Comparison of ENCODE assay signal across 8 cellular contexts in genomic region chr7:44072364-44073231, GRCh38. TPM values are rescaled to one million over a fixed set of nuclear protein-coding genes. Genes with fewer than 3 reads are reported as not detected.
DNase-seq lines count a peak whose midpoint lies in the region; ATAC-seq and TF ChIP-seq lines count a peak whose summit lies in the region.

No MANE protein-coding gene starts in this region.

- CTCF ChIA-PET in A673 (lab: Charles Lee), result interaction anchor here (0.6 kb wide), 1 partner anchor 123 kb away, joined by 3 read pairs; no protein-coding TSS in a partner anchor

- POLR2A ChIA-PET in A673 (lab: Charles Lee; ENCODE audit: low non-redundant PET), result no interaction called here

- H3K27me3 Mint-ChIP-seq in nephron progenitor cell (ENCODE audit: low read depth, poor library complexity), result no peaks in the 10 kb centered on the region

- H3K4me1 ChIP-seq in A673 (ENCODE audit: insufficient read depth, low read length, poor library complexity, severe bottlenecking) (no peaks in the 10 kb centered on the region), fibroblast of lung (ENCODE audit: control insufficient read depth, extremely low read depth, insufficient read depth, low read length) (peaks cover 2% of the 10 kb centered on the region)

- H4K20me1 ChIP-seq in fibroblast of lung (ENCODE audit: control insufficient read depth, extremely low read depth, insufficient read depth, low read length), result no peaks in the 10 kb centered on the region

- H3K27ac ChIP-seq in A673 (ENCODE audit: low read depth, low read length, poor library complexity, severe bottlenecking) (no peak overlapping the region), fibroblast of lung (ENCODE audit: insufficient read depth, low read length) (no peak overlapping the region)

- peak; percentile 73 for TF ChIP-seq CTCF in A673 (conservative IDR thresholded peaks at IDR 0.05; ENCODE audit: low read depth, low read length)
- TF ChIP-seq CTCF in GM12864 (IDR thresholded peaks at IDR 0.05; ENCODE audit: low read depth, low read length, missing control alignments), result peak; percentile 64
- peak; percentile 83 to 85 for TF ChIP-seq CTCF in fibroblast of lung (conservative IDR thresholded peaks at IDR 0.05 in 1 of 2, IDR thresholded peaks at IDR 0.05 in 1 of 2; ENCODE audit: low read depth in 1 of 2, low read length in 2 of 2)
- TF ChIP-seq CTCF in nephron progenitor cell (IDR thresholded peaks at IDR 0.05), result peak; percentile 61

- no peaks in the 10 kb centered on the region for H3K79me2 ChIP-seq in fibroblast of lung (ENCODE audit: control insufficient read depth, insufficient read depth, low read length)

- H3K36me3 ChIP-seq in A673 (ENCODE audit: insufficient read depth, low read length, poor library complexity, severe bottlenecking) (peaks cover 13% of the 10 kb centered on the region), fibroblast of lung (ENCODE audit: control insufficient read depth, insufficient read depth, low read length) (peaks cover 10% of the 10 kb centered on the region)

- intact Hi-C loops in A673 (cut with micrococcal nuclease; ENCODE audit: unreplicated experiment), result loop anchor here (5.0 kb wide), 1 partner anchor 125 kb away; no protein-coding TSS in a partner anchor

- no peaks in the 10 kb centered on the region for H3K9me3 Mint-ChIP-seq in nephron progenitor cell

- ATAC-seq in GM18511 (IDR thresholded peaks at IDR 0.05; ENCODE audit: unreplicated experiment) (no peak), GM21717 (IDR thresholded peaks at IDR 0.05; ENCODE audit: unreplicated experiment) (no peak)

- peaks cover 21% of the 10 kb centered on the region for H3K4me1 Mint-ChIP-seq in nephron progenitor cell

- H2AFZ ChIP-seq in fibroblast of lung (ENCODE audit: low read length), result no peak overlapping the region

- H3K27me3 ChIP-seq in A673 (replicated peaks; ENCODE audit: insufficient read depth, low read depth, low read length, poor library complexity) (no peaks in the 10 kb centered on the region), fibroblast of lung (ENCODE audit: control insufficient read depth, insufficient read depth, low read length) (no peaks in the 10 kb centered on the region)

- H3K4me3 Mint-ChIP-seq in nephron progenitor cell, result no peak overlapping the region

- no peak overlapping the region for H3K9ac ChIP-seq in fibroblast of lung (ENCODE audit: insufficient read depth, low read length)

- DNase-seq in A673 (ENCODE audit: low spot score) (peak; percentile 74), GM12864 (ENCODE audit: low read depth) (no peak), NCI-H345 (lab: John Stamatoyannopoulos, UW) (peak; percentile 39), activated T-cell treated with anti-CD3 and anti-CD28 coated beads for 48 hours (ENCODE audit: low read depth) (peak; percentile 34), fibroblast of lung (ENCODE audit: low read depth in 2 of 2) (peak; percentile 78 to 82), nephron progenitor cell (peak; percentile 69)

- H3K36me3 Mint-ChIP-seq in nephron progenitor cell (ENCODE audit: low read depth), result peaks cover 30% of the 10 kb centered on the region

- peak overlapping the region; percentile 57 for H3K27ac Mint-ChIP-seq in nephron progenitor cell

- no peaks in the 10 kb centered on the region for H3K9me3 ChIP-seq in A673 (ENCODE audit: low read depth, low read length, poor library complexity, severe bottlenecking)
- no peaks in the 10 kb centered on the region for H3K9me3 ChIP-seq in fibroblast of lung (ENCODE audit: control insufficient read depth, insufficient read depth, low read depth, low read length)

- H3K4me3 ChIP-seq in A673 (ENCODE audit: low read depth, low read length, poor library complexity, severe bottlenecking) (no peak overlapping the region), GM12864 (ENCODE audit: low read depth, low read length) (no peak overlapping the region), fibroblast of lung (replicated peaks in 1 of 4; ENCODE audit: control extremely low read depth in 1 of 4, insufficient read depth in 1 of 4, low read depth in 3 of 4, low read length in 4 of 4) (no peak overlapping the region)

- no TSS peak for BruUV-seq in A673 (replicated peaks; lab: Mats Ljungman, UMichigan)

- no peak overlapping the region for H3K4me2 ChIP-seq in fibroblast of lung (ENCODE audit: extremely low read depth, insufficient read depth, low read length)

RNA-seq across cellular contexts. Expression of gene PGAM2, which starts 7.2 kb away (rescaled TPM):
- total RNA-seq in A673 (2021), result not detected in 2 replicates
- total RNA-seq in fibroblast of lung, result 0.26 and 0.33 TPM in 2 replicates
- polyA plus RNA-seq in fibroblast of lung, result not detected in 2 replicates
- polyA plus RNA-seq in fibroblast of lung (2012), result 0.18 TPM in 1 of 2 replicates, not detected in the other
- polyA minus RNA-seq in fibroblast of lung (ENCODE audit: low replicate concordance), result not detected in 2 replicates

RNA-seq across cellular contexts. Expression of gene POLM, which starts 9.7 kb away (rescaled TPM):
- 9.6 and 12.8 TPM in 2 replicates for total RNA-seq in A673 (2021)
- total RNA-seq in fibroblast of lung, result 11.0 and 12.7 TPM in 2 replicates
- polyA plus RNA-seq in fibroblast of lung, result 4.9 and 5.9 TPM in 2 replicates
- polyA plus RNA-seq in fibroblast of lung (2012), result 5.7 and 7.1 TPM in 2 replicates
- polyA minus RNA-seq in fibroblast of lung (ENCODE audit: low replicate concordance), result 13.0 and 18.5 TPM in 2 replicates

RNA-seq across cellular contexts. Expression of gene DBNL, which starts 28.1 kb away (rescaled TPM):
- 64.5 and 74.4 TPM in 2 replicates for total RNA-seq in A673 (2021)
- total RNA-seq in fibroblast of lung, result 66.8 and 88.2 TPM in 2 replicates
- polyA plus RNA-seq in fibroblast of lung, result 86.4 and 115 TPM in 2 replicates
- polyA plus RNA-seq in fibroblast of lung (2012), result 119 and 150 TPM in 2 replicates
- 264 and 307 TPM in 2 replicates for polyA minus RNA-seq in fibroblast of lung (ENCODE audit: low replicate concordance)

RNA-seq across cellular contexts. Expression of gene AEBP1, which starts 31.5 kb away (rescaled TPM):
- total RNA-seq in A673 (2021) (30.1 and 31.8 TPM in 2 replicates), fibroblast of lung (116 and 133 TPM in 2 replicates)
- polyA plus RNA-seq in fibroblast of lung, result 24.1 and 44.4 TPM in 2 replicates
- 72.1 and 157 TPM in 2 replicates for polyA plus RNA-seq in fibroblast of lung (2012)
- polyA minus RNA-seq in fibroblast of lung (ENCODE audit: low replicate concordance), result 93.3 and 303 TPM in 2 replicates

RNA-seq across cellular contexts. Expression of gene POLD2, which starts 50.8 kb away (rescaled TPM):
- total RNA-seq in A673 (2021), result 252 TPM in 2 replicates
- total RNA-seq in fibroblast of lung, result 58.8 and 76.5 TPM in 2 replicates
- 69.8 and 122 TPM in 2 replicates for polyA plus RNA-seq in fibroblast of lung
- polyA plus RNA-seq in fibroblast of lung (2012), result 101 and 168 TPM in 2 replicates
- polyA minus RNA-seq in fibroblast of lung (ENCODE audit: low replicate concordance), result 110 and 231 TPM in 2 replicates
